20 cellular contexts compared by ENCODE assay signal in genomic region chr7:107446531-107446930, GRCh38. TPM values are rescaled to one million over a fixed set of nuclear protein-coding genes. Genes with fewer than 3 reads are reported as not detected.
A peak's percentile ranks its signal among the peaks of the same experiment; 100 is the strongest.
DNase-seq lines count a peak whose midpoint lies in the region; ATAC-seq, FAIRE-seq and TF ChIP-seq lines count a peak whose summit lies in the region.
"Had no signal": no experiment of that assay in that cellular context is flagged by ENCODE, and none has a peak within 500 bp of the region (broad histone marks: within the 10 kb centered on the region; RNA-seq: fewer than 3 reads in every experiment).

No MANE protein-coding gene starts in this region.

- H2BK20ac ChIP-seq in H1 (ENCODE audit: low read length), result no peak overlapping the region

- ATAC-seq in activated T-cell treated with anti-CD3 and anti-CD28 coated beads, Interleukin-2, amount 50 U/mL, for 4 hours, result peak; percentile 28 to 30
- ATAC-seq in GM18517 (IDR thresholded peaks at IDR 0.05; ENCODE audit: unreplicated experiment) (no peak), HG03159 (IDR thresholded peaks at IDR 0.05; ENCODE audit: unreplicated experiment) (no peak)
- ATAC-seq: T-cell had no signal

- FAIRE-seq in H1 (lab: Jason Lieb, UNC), result no peak

- H3K27me3 Mint-ChIP-seq in activated T-cell treated with anti-CD3 and anti-CD28 coated beads, Interleukin-2, amount 50 U/mL, for 4 hours (ENCODE audit: low read depth), result no peaks in the 10 kb centered on the region
- no peaks in the 10 kb centered on the region for H3K27me3 Mint-ChIP-seq in activated T-cell treated with anti-CD3 and anti-CD28 coated beads, Interleukin-2, amount 50 U/mL, for 24 hours
- H3K27me3 Mint-ChIP-seq in CD14-positive monocyte (ENCODE audit: low read depth in 3 of 3), result no peaks in the 10 kb centered on the region
- H3K27me3 Mint-ChIP-seq: T-cell had no signal

- H3K4me1 ChIP-seq in H1 (replicated peaks in 1 of 4; ENCODE audit: control insufficient read depth in 3 of 4, insufficient read depth in 4 of 4, low read length in 3 of 4), result no peaks in the 10 kb centered on the region
- H3K4me1 ChIP-seq: Peyer's patch, tibial nerve had no signal

- no peak overlapping the region for H3K23ac ChIP-seq in H1 (ENCODE audit: insufficient read length)

- H3K9me3 Mint-ChIP-seq in activated T-cell treated with anti-CD3 and anti-CD28 coated beads, Interleukin-2, amount 50 U/mL, for 4 hours, result no peaks in the 10 kb centered on the region
- no peaks in the 10 kb centered on the region for H3K9me3 Mint-ChIP-seq in activated T-cell treated with anti-CD3 and anti-CD28 coated beads, Interleukin-2, amount 50 U/mL, for 24 hours
- H3K9me3 Mint-ChIP-seq in CD14-positive monocyte, result peaks cover 0 to 8% (median 2%) of the 10 kb centered on the region in 7 donors

- H2BK15ac ChIP-seq in H1 (ENCODE audit: low read length), result no peak overlapping the region

- H3K56ac ChIP-seq in H1 (replicated peaks; ENCODE audit: insufficient read length, low read depth, low read length), result no peak overlapping the region

- H3K36me3 Mint-ChIP-seq in activated T-cell treated with anti-CD3 and anti-CD28 coated beads, Interleukin-2, amount 50 U/mL, for 4 hours (ENCODE audit: insufficient read depth), result peaks cover 37% of the 10 kb centered on the region
- peaks cover 44% of the 10 kb centered on the region for H3K36me3 Mint-ChIP-seq in activated T-cell treated with anti-CD3 and anti-CD28 coated beads, Interleukin-2, amount 50 U/mL, for 24 hours (ENCODE audit: low read depth)
- peaks cover 17 to 27% of the 10 kb centered on the region in 2 donors for H3K36me3 Mint-ChIP-seq in CD14-positive monocyte

- H4K5ac ChIP-seq in H1 (ENCODE audit: insufficient read length, low read depth, low read length), result no peak overlapping the region

- no peak overlapping the region for H3K27ac ChIP-seq in H1 (ENCODE audit: low read depth, low read length)
- H3K27ac ChIP-seq: KMS-11, Peyer's patch, skin epidermis, tibial nerve had no signal

- H3K4ac ChIP-seq in H1 (replicated peaks; ENCODE audit: insufficient read length, low read depth, low read length), result no peak overlapping the region

- TF ChIP-seq EP300 in H1 (IDR thresholded peaks at IDR 0.05; ENCODE audit: borderline replicate concordance in 1 of 2, low read depth in 2 of 2, low read length in 2 of 2), result no peak

- H2BK12ac ChIP-seq in H1 (ENCODE audit: low read depth, low read length), result no peak overlapping the region

- no peak overlapping the region for H3K9ac ChIP-seq in H1 (replicated peaks in 1 of 4; ENCODE audit: extremely low read depth in 1 of 4, low read depth in 3 of 4, low read length in 3 of 4)
- H3K9ac ChIP-seq: KMS-11 had no signal

- H3K79me2 ChIP-seq in H1 (ENCODE audit: control insufficient read depth in 1 of 2, insufficient read depth in 2 of 2, low read length in 2 of 2), result no peaks in the 10 kb centered on the region

- H3K23me2 ChIP-seq in H1 (ENCODE audit: low read depth, low read length), result no peaks in the 10 kb centered on the region

- no peak overlapping the region for H3K4me2 ChIP-seq in H1 (ENCODE audit: insufficient read depth in 1 of 2, low read depth in 2 of 2, low read length in 2 of 2)
- H3K4me2 ChIP-seq: KMS-11 had no signal

- H2AK5ac ChIP-seq in H1 (ENCODE audit: low read depth, low read length), result no peak overlapping the region

- no peak for DNase-seq in activated T-cell treated with anti-CD3 and anti-CD28 coated beads, Interleukin-2, amount 50 U/mL, for 4 hours
- no peak for DNase-seq in activated T-cell treated with anti-CD3 and anti-CD28 coated beads, Interleukin-2, amount 50 U/mL, for 24 hours
- DNase-seq in M059J (ENCODE audit: low read depth) (peak; percentile 39), H1 (ENCODE audit: low read depth in 1 of 2, low spot score in 2 of 2) (no peak), CD14-positive monocyte (ENCODE audit: low spot score) (no peak)
- peak; percentile 31 for DNase-seq in stimulated activated CD8-positive, alpha-beta memory T cell treated with anti-CD3 and anti-CD28 coated beads, Interleukin-4, amount 100 ng/mL, for 48 hours
- DNase-seq: activated CD4-positive, CD25-positive, alpha-beta regulatory T cell treated with anti-CD3 and anti-CD28 coated beads, Interleukin-2, amount 50 U/mL, for 72 hours; Calu3; NCI-H146; NCI-H510A; Peyer's patch; T-cell had no signal

- TF ChIP-seq RAD21 in H1 (IDR thresholded peaks at IDR 0.05 in 1 of 2, conservative IDR thresholded peaks at IDR 0.05 in 1 of 2; ENCODE audit: low read depth in 2 of 2, low read length in 2 of 2), result no peak

- intact Hi-C loops in CD14-positive monocyte (cut with micrococcal nuclease), result no loop called here

- POLR2A ChIA-PET in H1 (lab: Charles Lee; ENCODE audit: partially characterized antibody), result no interaction called here

- TF ChIP-seq CTCF in H1 (IDR thresholded peaks at IDR 0.05; ENCODE audit: control extremely low read depth in 1 of 3, insufficient read depth in 1 of 3, low read depth in 1 of 3, low read length in 3 of 3) (no peak), CD14-positive monocyte (IDR thresholded peaks at IDR 0.05) (no peak)

- no peak overlapping the region for H4K91ac ChIP-seq in H1 (replicated peaks; ENCODE audit: insufficient read length, low read length)

- no peak overlapping the region for H3K4me3 ChIP-seq in H1 (ENCODE audit: extremely low read depth in 1 of 4, insufficient read depth in 2 of 4, low read depth in 3 of 4, low read length in 4 of 4)
- H3K4me3 ChIP-seq: Peyer's patch, skin epidermis, tibial nerve had no signal

- H2BK120ac ChIP-seq in H1 (replicated peaks; ENCODE audit: low read depth, low read length), result no peak overlapping the region

- no peak overlapping the region for H2BK5ac ChIP-seq in H1 (ENCODE audit: low read depth, low read length)

- no peak for TF ChIP-seq POLR2A in H1 (IDR thresholded peaks at IDR 0.05; ENCODE audit: control extremely low read depth in 1 of 2, low read depth in 2 of 2, low read length in 2 of 2)

- no peak overlapping the region for H3K27ac Mint-ChIP-seq in activated T-cell treated with anti-CD3 and anti-CD28 coated beads, Interleukin-2, amount 50 U/mL, for 24 hours
- H3K27ac Mint-ChIP-seq in CD14-positive monocyte, result peak overlapping the region in 1 of 7 donors; percentile 49
- H3K27ac Mint-ChIP-seq: T-cell had no signal

- H3K4me1 Mint-ChIP-seq in activated T-cell treated with anti-CD3 and anti-CD28 coated beads, Interleukin-2, amount 50 U/mL, for 4 hours (ENCODE audit: low read depth), result peaks cover 15% of the 10 kb centered on the region
- H3K4me1 Mint-ChIP-seq in activated T-cell treated with anti-CD3 and anti-CD28 coated beads, Interleukin-2, amount 50 U/mL, for 24 hours (ENCODE audit: low read depth), result peaks cover 23% of the 10 kb centered on the region
- H3K4me1 Mint-ChIP-seq in CD14-positive monocyte, result no peaks in the 10 kb centered on the region

- H4K8ac ChIP-seq in H1 (ENCODE audit: extremely low read depth, insufficient read depth, low read length), result peak overlapping the region; percentile 46; the same call in 1 of the 2 replicates

- H2AFZ ChIP-seq in H1 (ENCODE audit: low read length), result no peak overlapping the region

- H3K27me3 ChIP-seq in H1 (replicated peaks in 1 of 4; ENCODE audit: control insufficient read depth in 3 of 4, extremely low read depth in 1 of 4, insufficient read depth in 3 of 4, low read length in 3 of 4), result no peaks in the 10 kb centered on the region
- H3K27me3 ChIP-seq: Peyer's patch, tibial nerve had no signal

- H3K9me3 ChIP-seq in H1 (ENCODE audit: insufficient read depth in 2 of 2, low read depth in 1 of 2, low read length in 1 of 2), result no peaks in the 10 kb centered on the region
- H3K9me3 ChIP-seq: Peyer's patch, tibial nerve had no signal

- H3K79me1 ChIP-seq in H1 (ENCODE audit: low read depth, low read length), result no peaks in the 10 kb centered on the region

- H3K36me3 ChIP-seq in H1 (ENCODE audit: control insufficient read depth in 2 of 4, insufficient read depth in 4 of 4, low read length in 3 of 4), result no peaks in the 10 kb centered on the region
- H3K36me3 ChIP-seq: Peyer's patch had no signal

- WGBS in H1 (ENCODE audit: extremely low coverage in 1 of 2, insufficient coverage in 1 of 2, insufficient read length in 1 of 2, insufficient replicate concordance in 2 of 2, low coverage in 1 of 2, low lambda C conversion rate in 2 of 2, missing lambda C conversion rate in 1 of 2), 2 experiments, result 91% methylated on average over 1 of the region's 1 CpG; no CpG with 5 or more reads in 1 of the 2 experiments

- H3K18ac ChIP-seq in H1 (ENCODE audit: extremely low read depth, low read length), result no peak overlapping the region

- H4K20me1 ChIP-seq in H1 (replicated peaks in 1 of 2; ENCODE audit: control insufficient read depth in 1 of 2, insufficient read depth in 2 of 2, low read length in 2 of 2), result no peaks in the 10 kb centered on the region

- CTCF ChIA-PET in H1 (lab: Charles Lee; ENCODE audit: partially characterized antibody), result no interaction called here

- no peak overlapping the region for H3K14ac ChIP-seq in H1 (ENCODE audit: insufficient read length)

- H3K4me3 Mint-ChIP-seq in activated T-cell treated with anti-CD3 and anti-CD28 coated beads, Interleukin-2, amount 50 U/mL, for 4 hours, result no peak overlapping the region
- no peak overlapping the region for H3K4me3 Mint-ChIP-seq in activated T-cell treated with anti-CD3 and anti-CD28 coated beads, Interleukin-2, amount 50 U/mL, for 24 hours
- H3K4me3 Mint-ChIP-seq in CD14-positive monocyte, result no peak overlapping the region
- H3K4me3 Mint-ChIP-seq: T-cell had no signal

TF ChIP-seq in H1, 55 proteins besides CTCF, POLR2A, EP300 and RAD21 (continues in another document):
- TF ChIP-seq USF2 (IDR thresholded peaks at IDR 0.05; ENCODE audit: low read length), result no peak
- TF ChIP-seq CTBP2 (IDR thresholded peaks at IDR 0.05; ENCODE audit: borderline replicate concordance, insufficient read depth, insufficient read length, low read length), result no peak

RNA-seq across cellular contexts. Expression of gene GPR22, which starts 23.3 kb away (rescaled TPM):
- not detected for total RNA-seq in activated T-cell treated with anti-CD3 and anti-CD28 coated beads, Interleukin-2, amount 50 U/mL, for 4 hours
- not detected in 2 replicates for total RNA-seq in M059J (2014; rRNA removed; shearing (Covaris generic))
- not detected in 2 replicates for total RNA-seq in H1 (2021; fragmentation: NEBNext Ultra II Directional; extraction: Animal tissue kit (Norgen Biotek cat#: 25700))
- polyA plus RNA-seq in H1 (2011; rRNA removed) (0.02 TPM in 1 of 2 replicates, not detected in the other), CD14-positive monocyte (under 1 TPM in 1 of 2 donors, not detected in 1; 0.18 TPM)
- polyA plus RNA-seq in H1 (2011; cell fraction: cytosol; rRNA removed), result not detected
- not detected for polyA plus RNA-seq in H1 (2011; cell fraction: nucleus; rRNA removed)
- polyA plus RNA-seq in H1 (2012, experiment 1 of 2), result not detected in 4 replicates
- not detected for polyA plus RNA-seq in H1 (2012, experiment 2 of 2)
- polyA plus RNA-seq in H1 (2013, experiment 1 of 2), result not detected
- polyA plus RNA-seq in H1 (2013, experiment 2 of 2), result not detected
- 0.61 TPM in 1 of 2 replicates, not detected in the other for polyA minus RNA-seq in H1 (2011; rRNA and poly(A)+ RNA removed)
- polyA minus RNA-seq in H1 (2011; cell fraction: cytosol; rRNA and poly(A)+ RNA removed), result not detected
- not detected for polyA minus RNA-seq in H1 (2011; cell fraction: nucleus; rRNA and poly(A)+ RNA removed)
- total RNA-seq: Calu3, epithelial cell of proximal tubule, lung microvascular endothelial cell, omental fat pad, Peyer's patch, T-cell, tibial nerve had no signal

Comparison
In these comparisons a context has a peak if more than half of its experiments do, and no peak if none do; other contexts are left out.
1. ATAC-seq: peak in activated T-cell treated with anti-CD3 and anti-CD28 coated beads, Interleukin-2, amount 50 U/mL, for 4 hours (2 of 2); none in GM18517 (single experiment) and HG03159 (single experiment).
2. DNase-seq: peak in M059J (single experiment) and stimulated activated CD8-positive, alpha-beta memory T cell treated with anti-CD3 and anti-CD28 coated beads, Interleukin-4, amount 100 ng/mL, for 48 hours (single experiment); none in activated T-cell treated with anti-CD3 and anti-CD28 coated beads, Interleukin-2, amount 50 U/mL, for 4 hours (single experiment), activated T-cell treated with anti-CD3 and anti-CD28 coated beads, Interleukin-2, amount 50 U/mL, for 24 hours (single experiment), H1 (0 of 2) and CD14-positive monocyte (single experiment).